Comparison of ENCODE assay signal across 12 cellular contexts in the genomic region with DNA sequence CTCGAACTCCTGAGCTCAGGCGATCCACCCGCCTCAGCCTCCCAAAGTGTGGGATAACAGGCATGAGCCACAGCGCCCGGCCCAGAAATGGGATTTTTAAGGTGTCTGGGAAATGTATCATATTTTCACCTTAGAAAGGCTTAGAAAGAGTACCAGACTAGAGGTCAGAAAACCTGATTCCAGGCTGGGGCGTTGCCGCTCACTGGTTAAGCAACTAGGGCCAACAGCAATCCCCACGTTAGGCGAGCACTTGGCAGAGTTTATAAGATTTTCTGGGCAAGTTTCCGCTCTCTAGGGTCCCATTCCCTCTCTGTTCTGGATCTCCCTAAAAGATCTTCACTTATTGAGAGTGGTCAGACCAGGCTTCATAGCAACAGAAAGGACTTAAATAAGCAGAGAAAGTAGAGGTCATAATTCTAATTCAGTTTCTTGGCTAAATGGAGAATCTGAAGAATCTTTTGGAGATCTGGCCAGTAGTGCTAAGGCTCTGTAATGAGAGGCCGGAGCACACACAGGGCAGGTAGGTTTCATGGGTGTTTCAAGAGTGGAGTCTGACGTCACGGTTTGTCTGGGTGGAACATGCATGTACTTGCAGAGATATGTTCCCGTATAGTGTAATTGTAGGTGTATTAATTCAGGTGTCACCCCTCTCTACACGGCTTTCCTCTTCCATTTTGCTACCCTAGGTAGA. TPM values are rescaled to one million over a fixed set of nuclear protein-coding genes. Genes with fewer than 3 reads are reported as not detected.
DNase-seq lines count a peak whose midpoint lies in the region; ATAC-seq and TF ChIP-seq lines count a peak whose summit lies in the region.
"Had no signal": no experiment of that assay in that cellular context is flagged by ENCODE, and none has a peak within 500 bp of the region (broad histone marks: within the 10 kb centered on the region; RNA-seq: fewer than 3 reads in every experiment).

No MANE protein-coding gene starts in this region.

- H3K79me2 ChIP-seq in GM23338 (replicated peaks; ENCODE audit: insufficient read depth) = peaks cover 22% of the 10 kb centered on the region

- H3K4me1 ChIP-seq in GM23338 (ENCODE audit: insufficient read depth) = peaks cover 47% of the 10 kb centered on the region
- H3K4me1 ChIP-seq in breast epithelium = peaks cover 0 to 12% of the 10 kb centered on the region in 2 donors
- peaks cover 10 to 17% of the 10 kb centered on the region in 2 donors for H3K4me1 ChIP-seq in lung (ENCODE audit: control insufficient read depth in 2 of 2, insufficient read depth in 2 of 2, low read length in 2 of 2)

- H3K36me3 ChIP-seq in GM23338 (ENCODE audit: insufficient read depth) (no peaks in the 10 kb centered on the region), breast epithelium (no peaks in the 10 kb centered on the region), lung (ENCODE audit: control insufficient read depth in 2 of 2, insufficient read depth in 2 of 2, low read length in 2 of 2) (no peaks in the 10 kb centered on the region)

- no peak for TF ChIP-seq POLR2A in breast epithelium (IDR thresholded peaks at IDR 0.05)

- 73 to 86% methylated on average over 15 of the region's 15 CpGs for WGBS in lung, 2 donors

- H3K9me3 ChIP-seq in breast epithelium (no peaks in the 10 kb centered on the region), lung (ENCODE audit: control insufficient read depth in 2 of 2, insufficient read depth in 1 of 2, low read length in 1 of 2) (no peaks in the 10 kb centered on the region)

- H3K27me3 ChIP-seq in GM23338 (ENCODE audit: insufficient read depth) (peaks cover 9% of the 10 kb centered on the region), breast epithelium (no peaks in the 10 kb centered on the region), lung (ENCODE audit: control insufficient read depth, insufficient read depth) (no peaks in the 10 kb centered on the region)

- ATAC-seq in GM23338 (no peak), lung (ENCODE audit: insufficient read depth, low FRiP score) (no peak), GM18909 (IDR thresholded peaks at IDR 0.05; ENCODE audit: poor library complexity, unreplicated experiment) (no peak), GM18519 (IDR thresholded peaks at IDR 0.05; ENCODE audit: low FRiP score, unreplicated experiment) (no peak)
- no peak for ATAC-seq in stimulated activated naive B cell treated with anti-CD40 and anti-IgM and Interleukin-4, amounts not matched to agents 10 μg/mL and 1 μg/mL and 100 μg/mL, for 72 hours (replicated peaks)

- H3K4me2 ChIP-seq in GM23338 = peak overlapping the region; percentile 41

- no peak overlapping the region for H3K27ac ChIP-seq in GM23338 (ENCODE audit: low read depth)
- H3K27ac ChIP-seq in breast epithelium = peak overlapping the region; percentile 86
- H3K27ac ChIP-seq in lung (ENCODE audit: low read depth in 1 of 2, low read length in 1 of 2) = peak overlapping the region; percentile 87 to 89

- H3K4me3 Mint-ChIP-seq in GM23338 = no peak overlapping the region
- H3K4me3 Mint-ChIP-seq in stimulated activated naive B cell treated with anti-CD40 and anti-IgM and Interleukin-4, amounts not matched to agents 10 μg/mL and 1 μg/mL and 100 μg/mL, for 72 hours = no peak overlapping the region

- no peak overlapping the region for H3K27ac Mint-ChIP-seq in GM23338
- H3K27ac Mint-ChIP-seq in stimulated activated naive B cell treated with anti-CD40 and anti-IgM and Interleukin-4, amounts not matched to agents 10 μg/mL and 1 μg/mL and 100 μg/mL, for 72 hours = peak overlapping the region; percentile 33

- no peak for DNase-seq in GM23338 (ENCODE audit: low spot score)
- no peak for DNase-seq in breast epithelium (ENCODE audit: low spot score in 2 of 2)
- DNase-seq in lung (ENCODE audit: low spot score) = no peak
- DNase-seq in stimulated activated naive B cell treated with anti-CD40 and anti-IgM and Interleukin-4, amounts not matched to agents 10 μg/mL and 1 μg/mL and 100 μg/mL, for 72 hours = no peak
- no peak for DNase-seq in SIG-M5 treated with dmso at 0.1 percent for 504 hours (lab: John Stamatoyannopoulos, UW; ENCODE audit: unreplicated experiment)
- DNase-seq in foreskin melanocyte = no peak
- DNase-seq: activated CD8-positive, alpha-beta memory T cell treated with anti-CD3 and anti-CD28 coated beads, Interleukin-2, amount 50 U/mL, for 48 hours; COR-L47; NCI-H1048; stimulated activated CD4-positive, alpha-beta T cell treated with anti-CD3 and anti-CD28 coated beads, Interleukin-4, amount 100 ng/mL, for 1 hour had no signal

- no peak overlapping the region for H2AFZ ChIP-seq in GM23338

- intact Hi-C loops in breast epithelium (cut with DNase I; ENCODE audit: low total_unique reads) = no loop called here

- H3K4me3 ChIP-seq in GM23338 (no peak overlapping the region), breast epithelium (peak overlapping the region in 1 of 3 donors; percentile 19), lung (no peak overlapping the region)

- no peak for TF ChIP-seq CTCF in GM23338 (conservative IDR thresholded peaks at IDR 0.05; ENCODE audit: low read depth in 2 of 2)
- TF ChIP-seq CTCF in breast epithelium (IDR thresholded peaks at IDR 0.05) = no peak
- TF ChIP-seq CTCF in lung (IDR thresholded peaks at IDR 0.05; ENCODE audit: control extremely low read depth, extremely low read depth) = no peak

- H3K4me1 Mint-ChIP-seq in GM23338 = peaks cover 51% of the 10 kb centered on the region
- peaks cover 1 to 11% of the 10 kb centered on the region in 2 donors for H3K4me1 Mint-ChIP-seq in stimulated activated naive B cell treated with anti-CD40 and anti-IgM and Interleukin-4, amounts not matched to agents 10 μg/mL and 1 μg/mL and 100 μg/mL, for 72 hours

- H3K9me3 Mint-ChIP-seq in GM23338 = no peaks in the 10 kb centered on the region
- no peaks in the 10 kb centered on the region for H3K9me3 Mint-ChIP-seq in stimulated activated naive B cell treated with anti-CD40 and anti-IgM and Interleukin-4, amounts not matched to agents 10 μg/mL and 1 μg/mL and 100 μg/mL, for 72 hours

- no peaks in the 10 kb centered on the region for H3K9me2 ChIP-seq in GM23338 (ENCODE audit: insufficient read depth)

- H3K27me3 Mint-ChIP-seq in GM23338 (ENCODE audit: insufficient read depth, low read depth, poor library complexity) = peaks cover 27% of the 10 kb centered on the region
- H3K27me3 Mint-ChIP-seq in stimulated activated naive B cell treated with anti-CD40 and anti-IgM and Interleukin-4, amounts not matched to agents 10 μg/mL and 1 μg/mL and 100 μg/mL, for 72 hours = peaks cover 0 to 7% of the 10 kb centered on the region in 2 donors

- peaks cover 3% of the 10 kb centered on the region; the same call in 1 of the 3 replicates for H3K36me3 Mint-ChIP-seq in GM23338 (ENCODE audit: low read depth)
- H3K36me3 Mint-ChIP-seq in stimulated activated naive B cell treated with anti-CD40 and anti-IgM and Interleukin-4, amounts not matched to agents 10 μg/mL and 1 μg/mL and 100 μg/mL, for 72 hours = peaks cover 0 to 1% of the 10 kb centered on the region in 2 donors

- H4K20me1 ChIP-seq in GM23338 (replicated peaks; ENCODE audit: insufficient read depth) = peaks cover 5% of the 10 kb centered on the region; the same call in 1 of the 2 replicates

- H3F3A ChIP-seq in GM23338 (replicated peaks; ENCODE audit: low read depth) = peaks cover 22% of the 10 kb centered on the region

TF ChIP-seq in GM23338, 12 proteins besides CTCF, POLR2A, EP300 and RAD21 (continues in another document):
- TF ChIP-seq POLR2AphosphoS5 (IDR thresholded peaks at IDR 0.05; ENCODE audit: low read depth) (no peak), CREB1 (CRISPR knock-in tag; IDR thresholded peaks at IDR 0.05; ENCODE audit: low read depth) (no peak), EZH2 (IDR thresholded peaks at IDR 0.05; ENCODE audit: low read depth, unreplicated experiment) (no peak), STAT1 (IDR thresholded peaks at IDR 0.05; ENCODE audit: unreplicated experiment) (no peak), JUNB (IDR thresholded peaks at IDR 0.05; ENCODE audit: unreplicated experiment) (no peak), REST (IDR thresholded peaks at IDR 0.05; ENCODE audit: unreplicated experiment) (no peak)

RNA-seq across cellular contexts. Expression of gene SMAD7, which starts 4.2 kb away (rescaled TPM):
- 28.8 and 29.8 TPM in 2 replicates for total RNA-seq in GM23338 (2014; rRNA removed; shearing (Covaris generic))
- polyA plus RNA-seq in GM23338 (2016; fragmentation: Nextera tagmentation; extraction: Ambion mirVana) = 11.8 and 12.0 TPM in 2 replicates
- total RNA-seq in breast epithelium = 10 to 100 TPM; 17.4 to 21.2 (median 20.6) TPM
- total RNA-seq in lung = 10 to 100 TPM; 39.1 to 58.8 TPM
- 10 to 100 TPM; 11.8 to 32.5 TPM for polyA plus RNA-seq in lung
